20 cellular contexts compared by ENCODE assay signal in the genomic region with DNA sequence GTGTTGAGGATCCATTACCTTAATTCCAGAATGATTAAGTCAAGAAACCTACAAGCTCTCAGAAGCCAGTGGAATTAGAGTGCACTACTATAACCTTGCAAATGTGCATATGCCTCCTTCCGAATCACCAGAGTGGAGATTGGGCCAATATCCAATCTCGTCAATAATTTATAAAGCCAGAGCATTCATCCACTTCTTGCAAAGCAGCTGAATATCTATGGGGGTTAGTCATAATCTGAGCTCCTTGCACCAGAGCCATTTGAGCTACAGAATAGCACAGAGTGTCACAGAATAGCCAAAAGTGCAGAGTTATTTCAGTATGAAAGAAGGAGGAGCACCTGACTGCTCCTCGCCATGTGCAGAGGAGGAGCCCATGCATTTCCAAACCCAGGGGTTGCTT.
DNase-seq lines count a peak whose midpoint lies in the region; ATAC-seq, FAIRE-seq and TF ChIP-seq lines count a peak whose summit lies in the region.
"Had no signal": no experiment of that assay in that cellular context is flagged by ENCODE, and none has a peak within 500 bp of the region (broad histone marks: within the 10 kb centered on the region; RNA-seq: fewer than 3 reads in every experiment).

No MANE protein-coding gene starts in this region.

- TF ChIP-seq RAD21 in A549 (conservative IDR thresholded peaks at IDR 0.05 in 1 of 2, IDR thresholded peaks at IDR 0.05 in 1 of 2) = no peak

- POLR2A ChIA-PET in A549 (lab: Yijun Ruan, JAX) = no interaction called here
- POLR2A ChIA-PET in T-cell (lab: Charles Lee) = no interaction called here
- POLR2A ChIA-PET in naive thymus-derived CD4-positive, alpha-beta T cell (lab: Charles Lee) = no interaction called here

- H2AFZ ChIP-seq in GM23248 = no peak overlapping the region
- no peak overlapping the region for H2AFZ ChIP-seq in osteoblast (ENCODE audit: low read length)

- H3K79me2 ChIP-seq in GM23248 (ENCODE audit: insufficient read depth) (no peaks in the 10 kb centered on the region), osteoblast (ENCODE audit: insufficient read depth, low read length) (no peaks in the 10 kb centered on the region)

- no peak for FAIRE-seq in A549 (lab: Jason Lieb, UNC)
- FAIRE-seq: GM12891, GM19239 had no signal

- H3K4me1 Mint-ChIP-seq in T-cell = no peaks in the 10 kb centered on the region
- no peaks in the 10 kb centered on the region for H3K4me1 Mint-ChIP-seq in naive thymus-derived CD4-positive, alpha-beta T cell
- H3K4me1 Mint-ChIP-seq: B cell had no signal

- CTCF ChIA-PET in A549 (lab: Yijun Ruan, JAX) = interaction anchor here (1.0 to 2.3 kb wide), 2 partner anchors 13 to 218 kb away, joined by 3 to 7 read pairs; no protein-coding TSS in a partner anchor
- CTCF ChIA-PET in T-cell (lab: Charles Lee) = no interaction called here
- CTCF ChIA-PET in naive thymus-derived CD4-positive, alpha-beta T cell (lab: Charles Lee) = no interaction called here

- peaks cover 0 to 15% of the 10 kb centered on the region in 2 donors for H3K27me3 Mint-ChIP-seq in T-cell
- no peaks in the 10 kb centered on the region for H3K27me3 Mint-ChIP-seq in naive thymus-derived CD4-positive, alpha-beta T cell
- H3K27me3 Mint-ChIP-seq: B cell had no signal

- no peaks in the 10 kb centered on the region for H3K36me3 Mint-ChIP-seq in T-cell
- H3K36me3 Mint-ChIP-seq in naive thymus-derived CD4-positive, alpha-beta T cell = no peaks in the 10 kb centered on the region
- H3K36me3 Mint-ChIP-seq: CD8-positive, alpha-beta T cell had no signal

- no peaks in the 10 kb centered on the region for H3K9me2 ChIP-seq in GM23248 (ENCODE audit: insufficient read depth)

- WGBS in A549 (ENCODE audit: missing lambda C conversion rate) = 44% methylated on average over 2 of the region's 3 CpGs
- WGBS in GM23248 (ENCODE audit: low coverage in 1 of 2, low lambda C conversion rate in 2 of 2, missing lambda C conversion rate in 2 of 2), 2 experiments = 63 to 64% methylated on average over 3 of the region's 3 CpGs

- no peaks in the 10 kb centered on the region for H4K20me1 ChIP-seq in GM23248 (ENCODE audit: insufficient read depth)
- H4K20me1 ChIP-seq in osteoblast (ENCODE audit: insufficient read depth, low read length) = peaks cover 2% of the 10 kb centered on the region
- H4K20me1 ChIP-seq: BLaER1 treated with 17β-estradiol and CSF1 and Interleukin-3, amounts not matched to agents 10 nM and 100 nM had no signal

- no peaks in the 10 kb centered on the region for H3K9me3 Mint-ChIP-seq in T-cell
- no peaks in the 10 kb centered on the region for H3K9me3 Mint-ChIP-seq in naive thymus-derived CD4-positive, alpha-beta T cell
- H3K9me3 Mint-ChIP-seq: CD8-positive, alpha-beta T cell had no signal

- H3K4me3 ChIP-seq in A549 (no peak overlapping the region), GM23248 (no peak overlapping the region), epithelial cell of proximal tubule (ENCODE audit: low read depth, low read length) (no peak overlapping the region), osteoblast (ENCODE audit: insufficient read depth, low read length) (no peak overlapping the region)
- H3K4me3 ChIP-seq in naive thymus-derived CD4-positive, alpha-beta T cell (ENCODE audit: low read length) = no peak overlapping the region
- H3K4me3 ChIP-seq: BLaER1 treated with 17β-estradiol and CSF1 and Interleukin-3, amounts not matched to agents 10 nM and 100 nM; HAP-1 had no signal

- intact Hi-C loops in naive thymus-derived CD4-positive, alpha-beta T cell (cut with micrococcal nuclease) = no loop called here

- TF ChIP-seq CTCF in A549 (IDR thresholded peaks at IDR 0.05) (no peak), epithelial cell of proximal tubule (conservative IDR thresholded peaks at IDR 0.05; ENCODE audit: low read depth, low read length) (no peak), osteoblast (IDR thresholded peaks at IDR 0.05; ENCODE audit: extremely low read depth, low read depth, low read length) (no peak)

- H3K4me1 ChIP-seq in A549 (no peaks in the 10 kb centered on the region; the same call in 2 of the 3 replicates), GM23248 (ENCODE audit: insufficient read depth) (peaks cover 6% of the 10 kb centered on the region), osteoblast (ENCODE audit: insufficient read depth, low read length) (no peaks in the 10 kb centered on the region)
- H3K4me1 ChIP-seq in naive thymus-derived CD4-positive, alpha-beta T cell (ENCODE audit: control insufficient read depth in 2 of 2, insufficient read depth in 2 of 2, low read length in 2 of 2) = no peaks in the 10 kb centered on the region
- H3K4me1 ChIP-seq: HAP-1 had no signal

- TF ChIP-seq EP300 in A549 (IDR thresholded peaks at IDR 0.05) = no peak

- H3K27ac Mint-ChIP-seq in T-cell = no peak overlapping the region
- no peak overlapping the region for H3K27ac Mint-ChIP-seq in naive thymus-derived CD4-positive, alpha-beta T cell
- H3K27ac Mint-ChIP-seq: B cell; CD8-positive, alpha-beta T cell had no signal

- DNase-seq in A549 (ENCODE audit: low read depth in 1 of 2, low spot score in 1 of 2) = no peak
- DNase-seq in GM23248 = peak; percentile 23
- peak; percentile 15 for DNase-seq in epithelial cell of proximal tubule (ENCODE audit: low read depth)
- peak; percentile 50 for DNase-seq in kidney tubule cell (ENCODE audit: low spot score)
- no peak for DNase-seq in T-cell
- no peak for DNase-seq in OCI-M2 (lab: John Stamatoyannopoulos, UW; ENCODE audit: unreplicated experiment)
- no peak for DNase-seq in osteoblast (ENCODE audit: insufficient read length, low spot score, missing footprints)
- DNase-seq in naive thymus-derived CD4-positive, alpha-beta T cell = no peak
- DNase-seq: CD8-positive, alpha-beta T cell; DMS 273 treated with DMSO at 0.1 percent for 48 hours; DMS53; DND-41; EL had no signal

- H3K27me3 ChIP-seq in GM23248 (replicated peaks; ENCODE audit: insufficient read depth) (no peaks in the 10 kb centered on the region), osteoblast (ENCODE audit: insufficient read depth, low read length) (no peaks in the 10 kb centered on the region)
- no peaks in the 10 kb centered on the region for H3K27me3 ChIP-seq in naive thymus-derived CD4-positive, alpha-beta T cell (ENCODE audit: control insufficient read depth in 2 of 2, insufficient read depth in 2 of 2, low read length in 2 of 2)
- H3K27me3 ChIP-seq: BLaER1 treated with 17β-estradiol and CSF1 and Interleukin-3, amounts not matched to agents 10 nM and 100 nM had no signal

- in situ Hi-C loops in GM23248 (cut with MboI) = loop anchor here (25.0 kb wide), 1 partner anchor 537 kb away; no protein-coding TSS in a partner anchor

- H3K27ac ChIP-seq in A549 (no peak overlapping the region), GM23248 (no peak overlapping the region), osteoblast (ENCODE audit: low read depth, low read length) (no peak overlapping the region)
- H3K27ac ChIP-seq in naive thymus-derived CD4-positive, alpha-beta T cell (ENCODE audit: low read depth, low read length) = no peak overlapping the region
- H3K27ac ChIP-seq: 22Rv1; BLaER1 treated with 17β-estradiol and CSF1 and Interleukin-3, amounts not matched to agents 10 nM and 100 nM; HL-60 had no signal

- no peak overlapping the region for H3K9ac ChIP-seq in GM23248
- H3K9ac ChIP-seq: BLaER1 treated with 17β-estradiol and CSF1 and Interleukin-3, amounts not matched to agents 10 nM and 100 nM had no signal

- H3K36me3 ChIP-seq in GM23248 (ENCODE audit: low read depth) (no peaks in the 10 kb centered on the region), osteoblast (ENCODE audit: insufficient read depth, low read length) (no peaks in the 10 kb centered on the region)
- H3K36me3 ChIP-seq in naive thymus-derived CD4-positive, alpha-beta T cell (ENCODE audit: control insufficient read depth in 2 of 3, insufficient read depth in 3 of 3, low read length in 3 of 3) = no peaks in the 10 kb centered on the region
- H3K36me3 ChIP-seq: BLaER1 treated with 17β-estradiol and CSF1 and Interleukin-3, amounts not matched to agents 10 nM and 100 nM; HAP-1 had no signal

- no peaks in the 10 kb centered on the region for H3K9me3 ChIP-seq in A549
- H3K9me3 ChIP-seq in GM23248 (ENCODE audit: low read depth) = no peaks in the 10 kb centered on the region
- H3K9me3 ChIP-seq in osteoblast (ENCODE audit: low read depth, low read length) = no peaks in the 10 kb centered on the region
- H3K9me3 ChIP-seq in naive thymus-derived CD4-positive, alpha-beta T cell (ENCODE audit: control insufficient read depth in 2 of 3, low read length in 3 of 3) = no peaks in the 10 kb centered on the region
- H3K9me3 ChIP-seq: BLaER1 treated with 17β-estradiol and CSF1 and Interleukin-3, amounts not matched to agents 10 nM and 100 nM; HAP-1 had no signal

- H3K4me2 ChIP-seq in A549 (peak overlapping the region; percentile 37; the same call in 1 of the 3 replicates), GM23248 (ENCODE audit: unreplicated experiment) (no peak overlapping the region), osteoblast (ENCODE audit: insufficient read depth, low read length) (no peak overlapping the region)
- H3K4me2 ChIP-seq: BLaER1 treated with 17β-estradiol and CSF1 and Interleukin-3, amounts not matched to agents 10 nM and 100 nM had no signal

- H3F3A ChIP-seq in GM23248 (ENCODE audit: insufficient read depth) = peaks cover 3% of the 10 kb centered on the region; the same call in 1 of the 2 replicates

- H3K4me3 Mint-ChIP-seq in T-cell = no peak overlapping the region
- H3K4me3 Mint-ChIP-seq in naive thymus-derived CD4-positive, alpha-beta T cell = no peak overlapping the region
- H3K4me3 Mint-ChIP-seq: B cell; CD8-positive, alpha-beta T cell had no signal

- TF ChIP-seq POLR2A in A549 (IDR thresholded peaks at IDR 0.05; ENCODE audit: low read length) = no peak

- peak in 1 of 2 experiments; percentile 51; a peak in 2 of 6 replicates for ATAC-seq in A549
- ATAC-seq in T-cell (replicated peaks in 1 of 4) = no peak
- ATAC-seq in naive thymus-derived CD4-positive, alpha-beta T cell = no peak
- ATAC-seq: CD8-positive, alpha-beta T cell had no signal

TF ChIP-seq in A549, 52 proteins besides CTCF, POLR2A, EP300 and RAD21:
- TF ChIP-seq KDM5A (IDR thresholded peaks at IDR 0.05) (no peak), MAFK (IDR thresholded peaks at IDR 0.05; ENCODE audit: partially characterized antibody) (no peak), HMGXB4 (CRISPR knock-in tag; IDR thresholded peaks at IDR 0.05; ENCODE audit: borderline replicate concordance) (no peak), NPAS2 (CRISPR knock-in tag; IDR thresholded peaks at IDR 0.05; ENCODE audit: borderline replicate concordance) (no peak)

Comparison
In these comparisons a context has a peak if more than half of its experiments do, and no peak if none do; other contexts are left out.
1. DNase-seq: peak in GM23248 (single experiment), epithelial cell of proximal tubule (single experiment) and kidney tubule cell (single experiment); none in A549 (0 of 2), T-cell (0 of 34), OCI-M2 (single experiment), osteoblast (single experiment) and naive thymus-derived CD4-positive, alpha-beta T cell (0 of 9).